In the genomic region with DNA sequence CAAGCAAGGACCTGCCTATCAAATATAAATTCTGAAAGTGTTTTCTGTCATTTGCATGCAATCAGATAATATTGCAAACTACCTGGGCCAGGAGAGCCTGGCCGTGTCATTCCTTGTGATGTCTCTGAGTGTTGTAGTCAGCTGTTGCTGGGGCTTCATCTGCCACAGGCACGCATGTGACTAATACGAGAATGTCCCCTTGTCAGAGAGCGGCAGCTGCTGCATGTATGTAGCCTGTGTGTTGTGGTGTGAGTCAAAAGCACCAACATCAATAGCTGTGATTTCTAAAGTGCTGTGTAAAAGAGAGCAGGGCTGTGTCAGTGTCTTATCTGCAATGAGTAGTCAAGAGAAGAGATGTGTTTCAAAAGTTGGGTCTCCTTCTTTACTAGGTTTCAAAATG, we compare ENCODE assay signal across 26 cellular contexts.
"Had no signal": no experiment of that assay in that cellular context is flagged by ENCODE, and none has a peak within 500 bp of the region (broad histone marks: within the 10 kb centered on the region; RNA-seq: fewer than 3 reads in every experiment).

No MANE protein-coding gene starts in this region.

- ATAC-seq: heart left ventricle; naive thymus-derived CD8-positive, alpha-beta T cell; sciatic nerve; stimulated activated naive B cell treated with anti-CD40 and anti-IgM and Interleukin-4, amounts not matched to agents 10 μg/mL and 1 μg/mL and 100 μg/mL, for 72 hours; upper lobe of right lung had no signal

- H3K27me3 ChIP-seq: ascending aorta, cardiac muscle cell, neural progenitor cell, stomach, thyroid gland, upper lobe of right lung had no signal

- FAIRE-seq: small intestine had no signal

- DNase-seq: activated CD4-positive, alpha-beta memory T cell treated with anti-CD3 and anti-CD28 coated beads, Interleukin-2, amount 10 ng/mL, durations not matched to agents 7 days and 5 days; activated CD4-positive, alpha-beta T cell treated with anti-CD3 and anti-CD28 coated beads, Interleukin-2, amount 10 ng/mL, durations not matched to agents 24 days and 14 days; activated CD8-positive, alpha-beta memory T cell treated with anti-CD3 and anti-CD28 coated beads, Interleukin-2, amount 50 U/mL, for 48 hours; activated gamma-delta T cell; activated naive CD4-positive, alpha-beta T cell treated with anti-CD3 and anti-CD28 coated beads, Interleukin-2, amount 10 ng/mL, durations not matched to agents 7 days and 5 days; activated naive CD8-positive, alpha-beta T cell treated with anti-CD3 and anti-CD28 coated beads, Interleukin-2, amount 10 ng/mL, durations not matched to agents 7 days and 5 days; activated T-cell treated with anti-CD3 and anti-CD28 coated beads, Interleukin-2, amount 50 U/mL, for 24 hours; cerebellar nuclear complex; dorsolateral prefrontal cortex; effector memory CD4-positive, alpha-beta T cell; erythroblast; heart left ventricle; hypothalamus; naive thymus-derived CD8-positive, alpha-beta T cell; small intestine; stimulated activated CD4-positive, alpha-beta T cell treated with anti-CD3 and anti-CD28 coated beads, Interleukin-2, amount 100 ng/mL, for 24 hours; stimulated activated naive B cell treated with anti-CD40 and anti-IgM and Interleukin-4, amounts not matched to agents 10 μg/mL and 1 μg/mL and 100 μg/mL, for 72 hours; stomach; thyroid gland; upper lobe of right lung had no signal

- H3K4me1 ChIP-seq: ascending aorta, heart left ventricle, stomach, thyroid gland, upper lobe of right lung had no signal

- H3K36me3 ChIP-seq: ascending aorta, cardiac muscle cell, heart left ventricle, neural progenitor cell, stomach, thyroid gland, upper lobe of right lung had no signal

- H2AFZ ChIP-seq: neural progenitor cell had no signal

- H3K27ac ChIP-seq: ascending aorta, cardiac muscle cell, coronary artery, dorsolateral prefrontal cortex, heart left ventricle, neural progenitor cell, stomach, thyroid gland, upper lobe of right lung, VCaP had no signal

- H3K4me2 ChIP-seq: neural progenitor cell had no signal

- H3K9me3 ChIP-seq: ascending aorta, heart left ventricle, stomach, thyroid gland, upper lobe of right lung had no signal

- H3K4me3 ChIP-seq: ascending aorta, cardiac muscle cell, coronary artery, dorsolateral prefrontal cortex, heart left ventricle, neural progenitor cell, stomach, thyroid gland, upper lobe of right lung had no signal
